Comparison of ENCODE assay signal across 23 cellular contexts in the genomic region with DNA sequence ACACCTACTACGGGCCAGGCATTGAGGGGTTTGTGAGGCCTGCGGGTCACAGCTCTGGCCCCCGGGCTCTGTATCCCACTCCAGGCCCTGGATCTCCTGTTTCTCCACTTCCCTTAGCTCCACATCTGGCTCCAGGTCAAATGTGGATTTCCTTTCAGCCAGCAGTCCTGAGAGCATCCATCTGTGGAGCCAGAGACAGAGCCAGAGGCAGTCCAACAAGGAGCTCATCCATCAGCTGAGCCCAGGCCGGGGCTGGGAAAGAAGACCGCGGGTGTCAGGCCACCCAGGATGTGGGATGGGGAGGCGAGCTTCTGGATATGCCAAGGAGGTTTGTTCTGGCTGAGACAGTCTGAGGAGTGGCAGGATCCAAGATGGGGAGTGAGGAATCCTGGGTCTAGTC.
A peak's percentile ranks its signal among the peaks of the same experiment; 100 is the strongest.
DNase-seq lines count a peak whose midpoint lies in the region; ATAC-seq and TF ChIP-seq lines count a peak whose summit lies in the region.
"Had no signal": no experiment of that assay in that cellular context is flagged by ENCODE, and none has a peak within 500 bp of the region (broad histone marks: within the 10 kb centered on the region; RNA-seq: fewer than 3 reads in every experiment).

No MANE protein-coding gene starts in this region.

- H3K27me3 Mint-ChIP-seq in activated T-helper 17 cell treated with anti-CD3 and anti-CD28 coated beads, Interleukin-2, amount 50 U/mL, for 72 hours = no peaks in the 10 kb centered on the region

- H3K9me3 Mint-ChIP-seq in activated T-helper 17 cell treated with anti-CD3 and anti-CD28 coated beads, Interleukin-2, amount 50 U/mL, for 72 hours = no peaks in the 10 kb centered on the region
- H3K9me3 Mint-ChIP-seq: CD8-positive, alpha-beta memory T cell; GM23338 had no signal

- H3K27me3 ChIP-seq in gastroesophageal sphincter (no peaks in the 10 kb centered on the region), left lung (peaks cover 0 to 5% of the 10 kb centered on the region in 2 donors), testis (no peaks in the 10 kb centered on the region)

- no peak for TF ChIP-seq EP300 in gastroesophageal sphincter (IDR thresholded peaks at IDR 0.05)

- H3K27ac ChIP-seq in gastroesophageal sphincter (no peak overlapping the region), left lung (no peak overlapping the region), testis (no peak overlapping the region)
- H3K27ac ChIP-seq: A549 had no signal

- no peaks in the 10 kb centered on the region for H3K4me1 Mint-ChIP-seq in activated T-helper 17 cell treated with anti-CD3 and anti-CD28 coated beads, Interleukin-2, amount 50 U/mL, for 72 hours

- H3K9me3 ChIP-seq in gastroesophageal sphincter = no peaks in the 10 kb centered on the region
- H3K9me3 ChIP-seq in left lung = no peaks in the 10 kb centered on the region
- H3K9me3 ChIP-seq in testis = no peaks in the 10 kb centered on the region
- H3K9me3 ChIP-seq: A549 had no signal

- H3K4me3 ChIP-seq in gastroesophageal sphincter (no peak overlapping the region), left lung (no peak overlapping the region), testis (no peak overlapping the region)
- H3K4me3 ChIP-seq: A549, GM12878, GM23338 had no signal

- no peaks in the 10 kb centered on the region for H3K4me1 ChIP-seq in gastroesophageal sphincter
- no peaks in the 10 kb centered on the region for H3K4me1 ChIP-seq in left lung
- H3K4me1 ChIP-seq in testis = no peaks in the 10 kb centered on the region
- H3K4me1 ChIP-seq: A549 had no signal

- 47% methylated on average over 3 of the region's 7 CpGs; no CpG with 5 or more reads in 1 of the 2 donors for WGBS in gastroesophageal sphincter (ENCODE audit: low coverage in 1 of 2), 2 donors
- WGBS in testis, 2 donors = 41 to 73% methylated on average over 4 of the region's 7 CpGs

- no peaks in the 10 kb centered on the region for H3K36me3 Mint-ChIP-seq in activated T-helper 17 cell treated with anti-CD3 and anti-CD28 coated beads, Interleukin-2, amount 50 U/mL, for 72 hours (ENCODE audit: low read depth)
- H3K36me3 Mint-ChIP-seq: CD8-positive, alpha-beta memory T cell; IgD-negative memory B cell had no signal

- intact Hi-C loops in left lung (cut with DNase I) = no loop called here
- intact Hi-C loops in testis (cut with DNase I; ENCODE audit: low total_unique reads) = no loop called here

- DNase-seq in RPMI7951 (ENCODE audit: low read depth) = peak; percentile 19
- DNase-seq in left lung = no peak
- DNase-seq in testis = peak; percentile 36
- DNase-seq in NCI-H2171 (lab: John Stamatoyannopoulos, UW) = no peak
- DNase-seq in GM19238 (ENCODE audit: insufficient read length, low spot score) = no peak
- DNase-seq: C1 segment of cervical spinal cord; CD8-positive, alpha-beta memory T cell; DMS53; EL; Karpas-422; NCI-H1417 treated with DMSO at 0.1 percent for 48 hours; NCI-H187 treated with DMSO at 0.1 percent for 48 hours; NCI-H2171 treated with DMSO at 0.1 percent for 48 hours; NCI-H446; NCI-H69 had no signal

- no peak overlapping the region for H3K4me3 Mint-ChIP-seq in activated T-helper 17 cell treated with anti-CD3 and anti-CD28 coated beads, Interleukin-2, amount 50 U/mL, for 72 hours
- H3K4me3 Mint-ChIP-seq: CD8-positive, alpha-beta memory T cell; GM23338; IgD-negative memory B cell had no signal

- TF ChIP-seq CTCF in gastroesophageal sphincter (IDR thresholded peaks at IDR 0.05) = no peak
- no peak for TF ChIP-seq CTCF in left lung (IDR thresholded peaks at IDR 0.05)
- no peak for TF ChIP-seq CTCF in testis (IDR thresholded peaks at IDR 0.05)

- H3K27ac Mint-ChIP-seq in activated T-helper 17 cell treated with anti-CD3 and anti-CD28 coated beads, Interleukin-2, amount 50 U/mL, for 72 hours = no peak overlapping the region
- H3K27ac Mint-ChIP-seq: CD8-positive, alpha-beta memory T cell; GM23338; IgD-negative memory B cell had no signal

- H3K36me3 ChIP-seq in gastroesophageal sphincter (no peaks in the 10 kb centered on the region), left lung (no peaks in the 10 kb centered on the region), testis (ENCODE audit: low read depth, missing control alignments) (no peaks in the 10 kb centered on the region)

- ATAC-seq in gastroesophageal sphincter (peak; percentile 41), left lung (peak; percentile 28)
- no peak for ATAC-seq in activated T-helper 17 cell treated with anti-CD3 and anti-CD28 coated beads, Interleukin-2, amount 50 U/mL, for 72 hours (replicated peaks)
- ATAC-seq: A549, GM12878, GM23338, HCT116, Panc1 had no signal

- TF ChIP-seq POLR2A in gastroesophageal sphincter (IDR thresholded peaks at IDR 0.05) (no peak), testis (IDR thresholded peaks at IDR 0.05) (no peak)

Comparison
In these comparisons a context has a peak if more than half of its experiments do, and no peak if none do; other contexts are left out.
1. DNase-seq: peak in RPMI7951 (single experiment) and testis (single experiment); none in left lung (0 of 2), NCI-H2171 (single experiment) and GM19238 (single experiment).